ENCODE assay signal across 28 cellular contexts in genomic region chrX:34063616-34064015, GRCh38.
"Had no signal": no experiment of that assay in that cellular context is flagged by ENCODE, and none has a peak within 500 bp of the region (broad histone marks: within the 10 kb centered on the region; RNA-seq: fewer than 3 reads in every experiment).

No MANE protein-coding gene starts in this region.

- H3K36me3 Mint-ChIP-seq: activated naive CD4-positive, alpha-beta T cell treated with anti-CD3 and anti-CD28 coated beads, Interleukin-2, amount 10 ng/mL, durations not matched to agents 7 days and 5 days; activated naive CD4-positive, alpha-beta T cell treated with anti-CD3 and anti-CD28 coated beads, Interleukin-2, amount 50 U/mL, for 72 hours; activated naive CD8-positive, alpha-beta T cell treated with anti-CD3 and anti-CD28 coated beads, Interleukin-2, amount 10 ng/mL, durations not matched to agents 7 days and 5 days had no signal

- H3K4me3 Mint-ChIP-seq: activated CD4-positive, alpha-beta memory T cell treated with anti-CD3 and anti-CD28 coated beads, Interleukin-2, amount 10 ng/mL, durations not matched to agents 7 days and 5 days; activated CD4-positive, alpha-beta T cell treated with anti-CD3 and anti-CD28 coated beads for 36 hours; activated CD4-positive, alpha-beta T cell treated with anti-CD3 and anti-CD28 coated beads, Interleukin-2, amount 10 ng/mL, durations not matched to agents 24 days and 14 days; activated naive CD4-positive, alpha-beta T cell treated with anti-CD3 and anti-CD28 coated beads, Interleukin-2, amount 10 ng/mL, durations not matched to agents 7 days and 5 days; activated naive CD8-positive, alpha-beta T cell treated with anti-CD3 and anti-CD28 coated beads, Interleukin-2, amount 10 ng/mL, durations not matched to agents 7 days and 5 days; activated T-cell treated with anti-CD3 and anti-CD28 coated beads, Interleukin-2, amount 50 U/mL, for 24 hours; activated T-cell treated with anti-CD3 and anti-CD28 coated beads, Interleukin-2, amount 50 U/mL, for 72 hours had no signal

- H3K4me1 Mint-ChIP-seq: activated CD4-positive, alpha-beta memory T cell treated with anti-CD3 and anti-CD28 coated beads, Interleukin-2, amount 10 ng/mL, durations not matched to agents 7 days and 5 days; activated CD4-positive, alpha-beta T cell treated with anti-CD3 and anti-CD28 coated beads for 36 hours; activated CD4-positive, alpha-beta T cell treated with anti-CD3 and anti-CD28 coated beads, Interleukin-2, amount 10 ng/mL, durations not matched to agents 24 days and 14 days; activated naive CD4-positive, alpha-beta T cell treated with anti-CD3 and anti-CD28 coated beads, Interleukin-2, amount 10 ng/mL, durations not matched to agents 7 days and 5 days; activated naive CD8-positive, alpha-beta T cell treated with anti-CD3 and anti-CD28 coated beads, Interleukin-2, amount 10 ng/mL, durations not matched to agents 7 days and 5 days had no signal

- H3K36me3 ChIP-seq: ascending aorta, brain microvascular endothelial cell, colonic mucosa, gastrocnemius medialis, heart left ventricle had no signal

- ATAC-seq: activated CD4-positive, alpha-beta T cell treated with anti-CD3 and anti-CD28 coated beads for 36 hours; activated naive CD4-positive, alpha-beta T cell treated with anti-CD3 and anti-CD28 coated beads, Interleukin-2, amount 50 U/mL, for 72 hours; activated T-cell treated with anti-CD3 and anti-CD28 coated beads, Interleukin-2, amount 50 U/mL, for 72 hours; esophagus mucosa; foreskin keratinocyte; gastrocnemius medialis; heart left ventricle had no signal

- FAIRE-seq: endometrium, endothelial cell of umbilical vein had no signal

- H3K27me3 Mint-ChIP-seq: activated CD4-positive, alpha-beta memory T cell treated with anti-CD3 and anti-CD28 coated beads, Interleukin-2, amount 10 ng/mL, durations not matched to agents 7 days and 5 days; activated CD4-positive, alpha-beta T cell treated with anti-CD3 and anti-CD28 coated beads for 36 hours; activated CD4-positive, alpha-beta T cell treated with anti-CD3 and anti-CD28 coated beads, Interleukin-2, amount 10 ng/mL, durations not matched to agents 24 days and 14 days; activated naive CD4-positive, alpha-beta T cell treated with anti-CD3 and anti-CD28 coated beads, Interleukin-2, amount 10 ng/mL, durations not matched to agents 7 days and 5 days; activated naive CD8-positive, alpha-beta T cell treated with anti-CD3 and anti-CD28 coated beads, Interleukin-2, amount 10 ng/mL, durations not matched to agents 7 days and 5 days had no signal

- H3K9me3 Mint-ChIP-seq: activated CD4-positive, alpha-beta memory T cell treated with anti-CD3 and anti-CD28 coated beads, Interleukin-2, amount 10 ng/mL, durations not matched to agents 7 days and 5 days; activated CD4-positive, alpha-beta T cell treated with anti-CD3 and anti-CD28 coated beads, Interleukin-2, amount 10 ng/mL, durations not matched to agents 24 days and 14 days; activated naive CD4-positive, alpha-beta T cell treated with anti-CD3 and anti-CD28 coated beads, Interleukin-2, amount 10 ng/mL, durations not matched to agents 7 days and 5 days; activated naive CD8-positive, alpha-beta T cell treated with anti-CD3 and anti-CD28 coated beads, Interleukin-2, amount 10 ng/mL, durations not matched to agents 7 days and 5 days had no signal

- H3K4me3 ChIP-seq: ascending aorta, colonic mucosa, gastrocnemius medialis, heart left ventricle had no signal

- DNase-seq: activated CD4-positive, alpha-beta memory T cell treated with anti-CD3 and anti-CD28 coated beads, Interleukin-2, amount 10 ng/mL, durations not matched to agents 7 days and 5 days; activated CD4-positive, alpha-beta T cell treated with anti-CD3 and anti-CD28 coated beads for 36 hours; activated CD4-positive, alpha-beta T cell treated with anti-CD3 and anti-CD28 coated beads, Interleukin-2, amount 10 ng/mL, durations not matched to agents 24 days and 14 days; activated CD4-positive, CD25-positive, alpha-beta regulatory T cell; activated CD4-positive, CD25-positive, alpha-beta regulatory T cell treated with anti-CD3 and anti-CD28 coated beads, Interleukin-2, amount 50 U/mL, for 72 hours; activated CD8-positive, alpha-beta memory T cell treated with anti-CD3 and anti-CD28 coated beads, Interleukin-2, amount 50 U/mL, for 48 hours; activated gamma-delta T cell; activated naive CD4-positive, alpha-beta T cell; activated naive CD4-positive, alpha-beta T cell treated with anti-CD3 and anti-CD28 coated beads, Interleukin-2, amount 10 ng/mL, durations not matched to agents 7 days and 5 days; activated naive CD8-positive, alpha-beta T cell treated with anti-CD3 and anti-CD28 coated beads, Interleukin-2, amount 10 ng/mL, durations not matched to agents 7 days and 5 days; activated T-cell treated with anti-CD3 and anti-CD28 coated beads for 4 hours; activated T-cell treated with anti-CD3 and anti-CD28 coated beads, Interleukin-2, amount 50 U/mL, for 24 hours; activated T-cell treated with anti-CD3 and anti-CD28 coated beads, Interleukin-2, amount 50 U/mL, for 72 hours; brain microvascular endothelial cell; caudate nucleus; cerebellar nuclear complex; colonic mucosa; effector CD8-positive, alpha-beta T cell; gastrocnemius medialis; glutamatergic neuron; heart left ventricle; T-helper 2 cell had no signal

- H3K9me3 ChIP-seq: ascending aorta, colonic mucosa, gastrocnemius medialis, heart left ventricle had no signal

- H3K27ac ChIP-seq: ascending aorta, brain microvascular endothelial cell, colonic mucosa, foreskin keratinocyte, gastrocnemius medialis, heart left ventricle had no signal

- H3K4me1 ChIP-seq: ascending aorta, colonic mucosa, foreskin keratinocyte, gastrocnemius medialis, heart left ventricle had no signal

- H3K27ac Mint-ChIP-seq: activated CD4-positive, alpha-beta memory T cell treated with anti-CD3 and anti-CD28 coated beads, Interleukin-2, amount 10 ng/mL, durations not matched to agents 7 days and 5 days; activated CD4-positive, alpha-beta T cell treated with anti-CD3 and anti-CD28 coated beads for 36 hours; activated CD4-positive, alpha-beta T cell treated with anti-CD3 and anti-CD28 coated beads, Interleukin-2, amount 10 ng/mL, durations not matched to agents 24 days and 14 days; activated naive CD4-positive, alpha-beta T cell treated with anti-CD3 and anti-CD28 coated beads, Interleukin-2, amount 10 ng/mL, durations not matched to agents 7 days and 5 days; activated naive CD4-positive, alpha-beta T cell treated with anti-CD3 and anti-CD28 coated beads, Interleukin-2, amount 50 U/mL, for 72 hours; activated naive CD8-positive, alpha-beta T cell treated with anti-CD3 and anti-CD28 coated beads, Interleukin-2, amount 10 ng/mL, durations not matched to agents 7 days and 5 days; activated T-cell treated with anti-CD3 and anti-CD28 coated beads, Interleukin-2, amount 50 U/mL, for 24 hours; activated T-cell treated with anti-CD3 and anti-CD28 coated beads, Interleukin-2, amount 50 U/mL, for 72 hours had no signal

- H3K27me3 ChIP-seq: ascending aorta, brain microvascular endothelial cell, colonic mucosa, foreskin keratinocyte, gastrocnemius medialis, heart left ventricle had no signal
